Comparison of ENCODE assay signal across 8 cellular contexts in genomic region chr17:36947922-36948716, GRCh38. TPM values are rescaled to one million over a fixed set of nuclear protein-coding genes. Genes with fewer than 3 reads are reported as not detected.
DNase-seq lines count a peak whose midpoint lies in the region; ATAC-seq and TF ChIP-seq lines count a peak whose summit lies in the region.

No MANE protein-coding gene starts in this region.

- H3K9me3 ChIP-seq in SJSA1 (replicated peaks), result peaks cover 7% of the 10 kb centered on the region
- no peaks in the 10 kb centered on the region for H3K9me3 ChIP-seq in esophagus squamous epithelium
- H3K9me3 ChIP-seq in ovary, result no peaks in the 10 kb centered on the region

- H3K27ac Mint-ChIP-seq in GM23338, result peak overlapping the region; percentile 58

- TF ChIP-seq CTCF in AG09309 (IDR thresholded peaks at IDR 0.05; ENCODE audit: control insufficient read depth, insufficient read depth, low read depth, low read length, missing control alignments) (no peak), GM23338 (conservative IDR thresholded peaks at IDR 0.05; ENCODE audit: low read depth in 2 of 2) (0 out of 4 replicates have a peak, but pooled peaks of 1 of the 2 experiments have one; percentile 17), esophagus squamous epithelium (IDR thresholded peaks at IDR 0.05) (no peak), ovary (IDR thresholded peaks at IDR 0.05) (no peak)

- intact Hi-C loops in esophagus squamous epithelium (cut with DNase I) (no loop called here), ovary (cut with DNase I) (no loop called here)

- H3K4me3 Mint-ChIP-seq in GM23338, result peak overlapping the region; percentile 92

- peaks cover 32% of the 10 kb centered on the region for H3K79me2 ChIP-seq in GM23338 (replicated peaks; ENCODE audit: insufficient read depth)

- ATAC-seq in GM23338 (peak; percentile 38), HG02884 (IDR thresholded peaks at IDR 0.05; ENCODE audit: unreplicated experiment) (no peak)

- peaks cover 26% of the 10 kb centered on the region for H3K36me3 Mint-ChIP-seq in GM23338 (ENCODE audit: low read depth)

- peaks cover 34% of the 10 kb centered on the region; the same call in 1 of the 2 replicates for H3F3A ChIP-seq in GM23338 (replicated peaks; ENCODE audit: low read depth)

- H3K36me3 ChIP-seq in GM23338 (ENCODE audit: insufficient read depth), result peaks cover 13% of the 10 kb centered on the region
- peaks cover 32% of the 10 kb centered on the region for H3K36me3 ChIP-seq in SJSA1
- peaks cover 0 to 14% (median 1%) of the 10 kb centered on the region in 3 donors for H3K36me3 ChIP-seq in esophagus squamous epithelium
- H3K36me3 ChIP-seq in ovary, result no peaks in the 10 kb centered on the region

- H4K20me1 ChIP-seq in GM23338 (replicated peaks; ENCODE audit: insufficient read depth), result peaks cover 19% of the 10 kb centered on the region

- peaks cover 62% of the 10 kb centered on the region for H3K27me3 Mint-ChIP-seq in GM23338 (ENCODE audit: insufficient read depth, low read depth, poor library complexity)

- H3K9me3 Mint-ChIP-seq in GM23338, result peaks cover 5% of the 10 kb centered on the region; the same call in 1 of the 3 replicates

- peak overlapping the region; percentile 97 for H2AFZ ChIP-seq in GM23338

- TF ChIP-seq POLR2A in esophagus squamous epithelium (IDR thresholded peaks at IDR 0.05) (no peak), ovary (IDR thresholded peaks at IDR 0.05) (no peak)

- H3K4me1 Mint-ChIP-seq in GM23338, result peaks cover 50% of the 10 kb centered on the region

- DNase-seq in AG09309 (ENCODE audit: low read depth) (no peak), GM23338 (ENCODE audit: low spot score) (peak; percentile 63), SJSA1 (ENCODE audit: low read depth in 1 of 2, low spot score in 2 of 2) (no peak), esophagus squamous epithelium (lab: John Stamatoyannopoulos, UW) (no peak), ovary (no peak), cerebellar nuclear complex (lab: John Stamatoyannopoulos, UW) (no peak), NK-92 (lab: John Stamatoyannopoulos, UW; ENCODE audit: unreplicated experiment) (no peak)

- H3K4me3 ChIP-seq in AG09309 (ENCODE audit: control insufficient read depth, low read depth, low read length), result peak overlapping the region; percentile 65
- H3K4me3 ChIP-seq in GM23338, result peak overlapping the region; percentile 94
- H3K4me3 ChIP-seq in SJSA1, result peak overlapping the region; percentile 69
- peak overlapping the region; percentile 75 to 98 (median 82) for H3K4me3 ChIP-seq in esophagus squamous epithelium
- peak overlapping the region; percentile 93 for H3K4me3 ChIP-seq in ovary

- TF ChIP-seq EP300 in ovary (IDR thresholded peaks at IDR 0.05), result no peak

- peaks cover 61% of the 10 kb centered on the region for H3K4me1 ChIP-seq in GM23338 (ENCODE audit: insufficient read depth)
- peaks cover 16% of the 10 kb centered on the region for H3K4me1 ChIP-seq in SJSA1 (replicated peaks)
- H3K4me1 ChIP-seq in esophagus squamous epithelium, result peaks cover 0 to 43% (median 18%) of the 10 kb centered on the region in 3 donors
- peaks cover 4% of the 10 kb centered on the region for H3K4me1 ChIP-seq in ovary (ENCODE audit: insufficient read depth)

- H3K27me3 ChIP-seq in GM23338 (ENCODE audit: insufficient read depth), result peaks cover 63% of the 10 kb centered on the region
- peaks cover 48% of the 10 kb centered on the region for H3K27me3 ChIP-seq in SJSA1 (replicated peaks)
- peaks cover 19 to 50% (median 38%) of the 10 kb centered on the region in 4 donors for H3K27me3 ChIP-seq in esophagus squamous epithelium
- no peaks in the 10 kb centered on the region for H3K27me3 ChIP-seq in ovary

- WGBS in esophagus squamous epithelium, 2 donors, result 4% methylated on average over 11 to 26 of the region's 26 CpGs
- 1 to 2% (median 2%) methylated on average over 26 of the region's 26 CpGs for WGBS in ovary, 3 donors

- H3K27ac ChIP-seq in GM23338 (ENCODE audit: low read depth), result no peak overlapping the region
- H3K27ac ChIP-seq in SJSA1, result no peak overlapping the region
- peak overlapping the region; percentile 89 to 98 (median 90) for H3K27ac ChIP-seq in esophagus squamous epithelium
- peak overlapping the region in 1 of 2 donors; percentile 85 for H3K27ac ChIP-seq in ovary

- peak overlapping the region; percentile 99 for H3K4me2 ChIP-seq in GM23338

- no peaks in the 10 kb centered on the region for H3K9me2 ChIP-seq in GM23338 (ENCODE audit: insufficient read depth)

TF ChIP-seq in GM23338, 12 proteins besides CTCF, POLR2A, EP300 and RAD21 (continues in another document):
- TF ChIP-seq JUNB (IDR thresholded peaks at IDR 0.05; ENCODE audit: unreplicated experiment) (no peak), ZNF462 (CRISPR knock-in tag; IDR thresholded peaks at IDR 0.05) (no peak), ZNF114 (CRISPR knock-in tag; IDR thresholded peaks at IDR 0.05) (no peak), ETS1 (IDR thresholded peaks at IDR 0.05) (no peak)

RNA-seq across cellular contexts. Expression of gene AATF, which starts 0.6 kb away (rescaled TPM):
- 40.2 and 53.7 TPM in 2 replicates for total RNA-seq in GM23338 (2014; rRNA removed; shearing (Covaris generic))
- polyA plus RNA-seq in GM23338 (2016; fragmentation: Nextera tagmentation; extraction: Ambion mirVana) (64.1 and 71.2 TPM in 2 replicates), ovary (10 to 100 TPM; 38.7 to 73.6 TPM)
- 52.2 and 55.7 TPM in 2 replicates for total RNA-seq in SJSA1 (2014; rRNA removed; shearing (Covaris generic))
- total RNA-seq in esophagus squamous epithelium (10 to 100 TPM; 22.4 to 36.4 (median 32.4) TPM), ovary (10 to 100 TPM; 28.5 to 48.2 (median 42.5) TPM)

RNA-seq across cellular contexts. Expression of gene LHX1, which starts 10.8 kb away (rescaled TPM):
- 0.52 and 0.58 TPM in 2 replicates for total RNA-seq in GM23338 (2014; rRNA removed; shearing (Covaris generic))
- polyA plus RNA-seq in GM23338 (2016; fragmentation: Nextera tagmentation; extraction: Ambion mirVana) (0.74 and 1.1 TPM in 2 replicates), ovary (under 1 TPM in 1 of 2 donors, not detected in 1; 0.08 TPM)
- not detected in 2 replicates for total RNA-seq in SJSA1 (2014; rRNA removed; shearing (Covaris generic))
- total RNA-seq in esophagus squamous epithelium (not detected), ovary (1 to 10 TPM in 2 of 7 donors, under 1 TPM in 2, not detected in 3; 0.34 to 3.6 (median 1.8) TPM)

Comparison
In these comparisons a context has a peak if more than half of its experiments do, and no peak if none do; other contexts are left out.
1. H3K27ac ChIP-seq: peak in esophagus squamous epithelium (4 of 4); none in GM23338 (single experiment) and SJSA1 (single experiment).
2. Peak in every context shown above with its lines, with median percentiles within 50 percentile points of each other: H3K4me3 ChIP-seq.